8 cellular contexts compared by ENCODE assay signal in the genomic region with DNA sequence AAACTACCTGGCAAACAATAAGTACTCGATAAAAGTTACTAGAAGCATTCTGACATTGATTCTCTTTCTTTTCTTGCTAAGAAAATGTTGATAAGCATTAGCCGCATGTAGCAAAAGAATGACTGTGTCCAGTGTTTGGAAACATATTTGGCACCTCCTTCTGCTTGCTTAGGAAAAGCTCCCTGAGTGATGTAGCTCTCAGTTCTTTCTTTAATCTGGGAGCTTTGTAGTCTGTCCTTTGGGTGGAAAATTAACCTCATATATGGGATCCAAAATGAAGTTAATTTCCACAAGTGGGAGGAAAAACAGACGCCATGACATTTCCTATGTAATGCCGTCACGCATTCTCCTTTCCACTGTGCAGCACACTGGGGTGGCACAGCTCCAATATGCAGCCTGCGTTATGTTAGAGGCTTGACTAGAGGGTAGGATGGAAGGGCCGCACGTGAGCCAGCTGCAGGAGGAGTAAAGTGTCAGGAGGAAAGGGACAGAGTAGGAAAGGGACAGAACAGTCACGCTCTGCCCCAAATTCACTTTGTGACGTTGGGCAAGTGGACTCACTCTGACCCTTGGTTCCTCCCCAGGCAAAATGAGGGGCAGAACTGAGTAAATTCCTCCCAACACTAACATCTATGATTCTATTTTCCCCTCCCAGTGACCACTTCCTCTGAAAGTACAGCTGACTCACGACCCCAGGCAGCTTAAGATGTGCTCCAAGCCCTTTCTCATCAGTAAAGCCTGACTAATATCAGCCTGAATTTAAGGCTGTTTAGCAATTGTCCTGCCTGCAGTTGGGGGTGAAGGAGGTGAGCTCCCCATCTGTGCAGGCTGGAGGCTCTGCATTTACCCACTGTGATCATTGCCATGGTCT.
DNase-seq lines count a peak whose midpoint lies in the region; ATAC-seq, FAIRE-seq and TF ChIP-seq lines count a peak whose summit lies in the region.

No MANE protein-coding gene starts in this region.

- POLR2A ChIA-PET in GM12878 (lab: Charles Lee), result interaction anchor here (0.9 to 1.4 kb wide), 2 partner anchors 16 to 39 kb away, joined by 3 to 4 read pairs; no protein-coding TSS in a partner anchor

- no peak overlapping the region for H3K4me3 ChIP-seq in GM12878

- H4K20me1 ChIP-seq in GM12878 (ENCODE audit: control insufficient read depth, insufficient read depth), result no peaks in the 10 kb centered on the region

- no peak for TF ChIP-seq EP300 in GM12878 (IDR thresholded peaks at IDR 0.05; ENCODE audit: borderline replicate concordance in 1 of 2, control insufficient read depth in 1 of 2, low read depth in 2 of 2, low read length in 2 of 2)

- H3K4me1 Mint-ChIP-seq in nephron progenitor cell (peaks cover 50% of the 10 kb centered on the region), immature natural killer cell (peaks cover 0 to 1% of the 10 kb centered on the region in 2 donors)
- H3K4me1 Mint-ChIP-seq in activated T-helper 2 cell treated with anti-CD3 and anti-CD28 coated beads, Interferon-gamma antibody, Interleukin-2, Interleukin-4, amounts not matched to agents 10 μg/mL and 5 μg/mL and 100 μg/mL, durations not matched to agents 14 hours and 24 hours and 36 hours (ENCODE audit: low read depth), result peaks cover 4% of the 10 kb centered on the region

- TF ChIP-seq CTCF in GM12878 (IDR thresholded peaks at IDR 0.05 in 2 of 3, conservative IDR thresholded peaks at IDR 0.05 in 1 of 3; ENCODE audit: control insufficient read depth in 2 of 3, extremely low read depth in 1 of 3, insufficient read depth in 1 of 3, low read depth in 3 of 3, low read length in 3 of 3) (no peak), nephron progenitor cell (IDR thresholded peaks at IDR 0.05) (no peak)

- no peaks in the 10 kb centered on the region for H3K27me3 Mint-ChIP-seq in nephron progenitor cell (ENCODE audit: low read depth, poor library complexity)
- peaks cover 2 to 6% (median 3%) of the 10 kb centered on the region in 3 donors for H3K27me3 Mint-ChIP-seq in immature natural killer cell (ENCODE audit: low read depth in 3 of 3)
- peaks cover 15% of the 10 kb centered on the region for H3K27me3 Mint-ChIP-seq in activated T-helper 2 cell treated with anti-CD3 and anti-CD28 coated beads, Interferon-gamma antibody, Interleukin-2, Interleukin-4, amounts not matched to agents 10 μg/mL and 5 μg/mL and 100 μg/mL, durations not matched to agents 14 hours and 24 hours and 36 hours (ENCODE audit: low read depth)

- BruUV-seq in GM12878 (replicated peaks; lab: Mats Ljungman, UMichigan), result no TSS peak

- no peaks in the 10 kb centered on the region; the same call in 1 of the 2 replicates for H3K4me1 ChIP-seq in GM12878 (ENCODE audit: control insufficient read depth, insufficient read depth, low read length)

- no peak for TF ChIP-seq POLR2A in GM12878 (IDR thresholded peaks at IDR 0.05; ENCODE audit: low read depth, low read length)

- H3K36me3 ChIP-seq in GM12878 (ENCODE audit: control insufficient read depth in 2 of 2, insufficient read depth in 2 of 2, low read length in 1 of 2), result no peaks in the 10 kb centered on the region

- H3K27ac ChIP-seq in GM12878 (ENCODE audit: control insufficient read depth, insufficient read depth), result no peak overlapping the region

- SMC1A ChIA-PET in GM12878 (lab: Charles Lee; ENCODE audit: uncharacterized antibody, unreplicated experiment), result interaction anchor here (1.0 to 2.5 kb wide), 7 partner anchors 8 to 210 kb away, joined by 3 to 8 read pairs (median 5); no protein-coding TSS in a partner anchor

- peaks cover 3% of the 10 kb centered on the region for H3K9me3 Mint-ChIP-seq in nephron progenitor cell
- H3K9me3 Mint-ChIP-seq in immature natural killer cell, result no peaks in the 10 kb centered on the region
- H3K9me3 Mint-ChIP-seq in activated T-helper 2 cell treated with anti-CD3 and anti-CD28 coated beads, Interferon-gamma antibody, Interleukin-2, Interleukin-4, amounts not matched to agents 10 μg/mL and 5 μg/mL and 100 μg/mL, durations not matched to agents 14 hours and 24 hours and 36 hours, result no peaks in the 10 kb centered on the region

- ATAC-seq in GM12878 (peak; percentile 91), GM18519 (IDR thresholded peaks at IDR 0.05; ENCODE audit: low FRiP score, unreplicated experiment) (no peak)

- DNase-seq in GM04504 (ENCODE audit: low read depth), result peak; percentile 71
- DNase-seq in HK-2 (ENCODE audit: unreplicated experiment), result peak; percentile 52
- no peak for DNase-seq in GM12878 (ENCODE audit: low read depth, low spot score)
- no peak for DNase-seq in nephron progenitor cell
- no peak for DNase-seq in immature natural killer cell
- DNase-seq in activated T-helper 2 cell treated with anti-CD3 and anti-CD28 coated beads, Interferon-gamma antibody, Interleukin-2, Interleukin-4, amounts not matched to agents 10 μg/mL and 5 μg/mL and 100 μg/mL, durations not matched to agents 14 hours and 24 hours and 36 hours (ENCODE audit: low spot score), result no peak
- no peak for DNase-seq in NAMALWA (ENCODE audit: low spot score)

- no peak for TF ChIP-seq RAD21 in GM12878 (IDR thresholded peaks at IDR 0.05; ENCODE audit: insufficient read depth, low read depth, low read length)

- in situ Hi-C loops in GM12878 (cut with MboI), result no loop called here

- intact Hi-C loops in GM12878 (cut with micrococcal nuclease; ENCODE audit: unreplicated experiment), result no loop called here
- intact Hi-C loops in activated T-helper 2 cell treated with anti-CD3 and anti-CD28 coated beads, Interferon-gamma antibody, Interleukin-2, Interleukin-4, amounts not matched to agents 10 μg/mL and 5 μg/mL and 100 μg/mL, durations not matched to agents 14 hours and 24 hours and 36 hours (cut with micrococcal nuclease), result no loop called here

- no peaks in the 10 kb centered on the region for H3K79me2 ChIP-seq in GM12878 (ENCODE audit: control insufficient read depth, insufficient read depth, low read length)

- CTCF ChIA-PET in GM12878 (lab: Yijun Ruan, JAX), result interaction anchor here (0.8 to 1.6 kb wide), 4 partner anchors 31 to 73 kb away, joined by 3 to 4 read pairs (median 3); no protein-coding TSS in a partner anchor

- H3K27ac Mint-ChIP-seq in nephron progenitor cell, result peak overlapping the region; percentile 78
- H3K27ac Mint-ChIP-seq in immature natural killer cell, result no peak overlapping the region
- no peak overlapping the region for H3K27ac Mint-ChIP-seq in activated T-helper 2 cell treated with anti-CD3 and anti-CD28 coated beads, Interferon-gamma antibody, Interleukin-2, Interleukin-4, amounts not matched to agents 10 μg/mL and 5 μg/mL and 100 μg/mL, durations not matched to agents 14 hours and 24 hours and 36 hours

- 60% methylated on average over 11 of the region's 11 CpGs for WGBS in GM12878 (ENCODE audit: insufficient coverage, insufficient replicate concordance, low lambda C conversion rate, missing lambda C conversion rate)

- peak overlapping the region; percentile 19; the same call in 1 of the 2 replicates for H2AFZ ChIP-seq in GM12878 (ENCODE audit: control insufficient read depth, low read depth, low read length)

- RAD21 ChIA-PET in GM12878 (lab: Charles Lee; ENCODE audit: unreplicated experiment), result interaction anchor here (1.2 kb wide), 1 partner anchor 15 kb away, joined by 3 read pairs; no protein-coding TSS in a partner anchor

- H3K4me3 Mint-ChIP-seq in nephron progenitor cell (no peak overlapping the region), immature natural killer cell (no peak overlapping the region)
- no peak overlapping the region for H3K4me3 Mint-ChIP-seq in activated T-helper 2 cell treated with anti-CD3 and anti-CD28 coated beads, Interferon-gamma antibody, Interleukin-2, Interleukin-4, amounts not matched to agents 10 μg/mL and 5 μg/mL and 100 μg/mL, durations not matched to agents 14 hours and 24 hours and 36 hours (ENCODE audit: low read depth)

- H3K9me3 ChIP-seq in GM12878 (replicated peaks; ENCODE audit: control insufficient read depth, insufficient read depth, low read length), result no peaks in the 10 kb centered on the region; the same call in 2 of the 3 replicates

- no peak overlapping the region for H3K9ac ChIP-seq in GM12878 (ENCODE audit: control insufficient read depth, insufficient read depth, low read length)

- FAIRE-seq in GM12878 (lab: Jason Lieb, UNC), result peak; percentile 7

- H3K4me2 ChIP-seq in GM12878 (ENCODE audit: control insufficient read depth, insufficient read depth), result no peak overlapping the region

- H3K36me3 Mint-ChIP-seq in nephron progenitor cell (ENCODE audit: low read depth) (no peaks in the 10 kb centered on the region), immature natural killer cell (no peaks in the 10 kb centered on the region)
- no peaks in the 10 kb centered on the region for H3K36me3 Mint-ChIP-seq in activated T-helper 2 cell treated with anti-CD3 and anti-CD28 coated beads, Interferon-gamma antibody, Interleukin-2, Interleukin-4, amounts not matched to agents 10 μg/mL and 5 μg/mL and 100 μg/mL, durations not matched to agents 14 hours and 24 hours and 36 hours (ENCODE audit: low read depth)

- H3K27me3 ChIP-seq in GM12878 (replicated peaks in 1 of 2; ENCODE audit: control insufficient read depth in 2 of 2, insufficient read depth in 2 of 2, low read length in 1 of 2), result no peaks in the 10 kb centered on the region

TF ChIP-seq in GM12878, 131 proteins besides CTCF, POLR2A, EP300 and RAD21 (continues in another document):
- peak; percentile 76 for TF ChIP-seq SPI1 (IDR thresholded peaks at IDR 0.05; ENCODE audit: borderline replicate concordance, insufficient read depth, low read depth, low read length)
- peak in 1 of 2 experiments; percentile 17; a peak in 1 of 4 replicates for TF ChIP-seq BHLHE40 (IDR thresholded peaks at IDR 0.05; ENCODE audit: borderline replicate concordance in 1 of 2, low read depth in 2 of 2, low read length in 1 of 2)
- TF ChIP-seq IRF4 (IDR thresholded peaks at IDR 0.05; ENCODE audit: low read depth, low read length), result peak; percentile 17; the same call in 1 of the 2 replicates
- 0 out of 2 replicates have a peak, but pooled peaks have one; percentile 20 for TF ChIP-seq MEF2A (IDR thresholded peaks at IDR 0.05; ENCODE audit: insufficient read depth, low read depth, low read length)
- TF ChIP-seq TCF12 (IDR thresholded peaks at IDR 0.05; ENCODE audit: low read depth, low read length), result 0 out of 2 replicates have a peak, but pooled peaks have one; percentile 30
- TF ChIP-seq, protein P1, sequence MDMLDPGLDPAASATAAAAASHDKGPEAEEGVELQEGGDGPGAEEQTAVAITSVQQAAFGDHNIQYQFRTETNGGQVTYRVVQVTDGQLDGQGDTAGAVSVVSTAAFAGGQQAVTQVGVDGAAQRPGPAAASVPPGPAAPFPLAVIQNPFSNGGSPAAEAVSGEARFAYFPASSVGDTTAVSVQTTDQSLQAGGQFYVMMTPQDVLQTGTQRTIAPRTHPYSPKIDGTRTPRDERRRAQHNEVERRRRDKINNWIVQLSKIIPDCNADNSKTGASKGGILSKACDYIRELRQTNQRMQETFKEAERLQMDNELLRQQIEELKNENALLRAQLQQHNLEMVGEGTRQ (IDR thresholded peaks at IDR 0.05; ENCODE audit: borderline replicate concordance, low read depth, low read length), result no peak
- TF ChIP-seq BCL11A (IDR thresholded peaks at IDR 0.05; ENCODE audit: low read depth, low read length), result peak; percentile 42; the same call in 1 of the 2 replicates
- 0 out of 2 replicates have a peak, but pooled peaks have one; percentile 14 for TF ChIP-seq IKZF1 (conservative IDR thresholded peaks at IDR 0.05)
- TF ChIP-seq HDAC2 (IDR thresholded peaks at IDR 0.05), result no peak

Comparison
In these comparisons a context has a peak if more than half of its experiments do, and no peak if none do; other contexts are left out.
1. DNase-seq: peak in GM04504 (single experiment) and HK-2 (single experiment); none in GM12878 (single experiment), nephron progenitor cell (single experiment), immature natural killer cell (0 of 3), activated T-helper 2 cell treated with anti-CD3 and anti-CD28 coated beads, Interferon-gamma antibody, Interleukin-2, Interleukin-4, amounts not matched to agents 10 μg/mL and 5 μg/mL and 100 μg/mL, durations not matched to agents 14 hours and 24 hours and 36 hours (single experiment) and NAMALWA (single experiment).